1 cellular context compared by ENCODE assay signal in the genomic region with DNA sequence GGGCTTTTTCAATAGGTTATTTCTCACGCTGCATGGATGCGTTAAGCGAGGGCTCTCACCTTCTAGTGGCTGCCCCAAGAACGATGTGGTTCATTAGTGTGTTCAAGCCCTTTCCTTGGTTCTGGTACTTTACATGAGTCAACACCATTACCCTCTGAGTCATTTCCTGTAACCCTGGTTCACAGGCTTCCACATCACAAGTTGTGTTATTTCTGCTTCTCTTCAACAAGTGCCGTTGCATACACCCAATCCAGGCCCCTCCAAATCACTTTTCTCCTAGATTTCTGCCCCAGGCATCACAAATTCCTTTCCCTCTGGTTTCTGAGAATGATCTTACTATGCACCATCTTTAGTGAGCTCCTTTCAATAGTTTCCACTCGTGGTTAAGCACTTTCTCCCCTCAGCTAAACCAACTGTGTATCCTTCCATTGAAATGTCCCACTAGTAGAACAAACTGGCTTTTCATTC.
A peak's percentile ranks its signal among the peaks of the same experiment; 100 is the strongest.
TF ChIP-seq lines count a peak whose summit lies in the region.

No MANE protein-coding gene starts in this region.

TF ChIP-seq in HepG2, 621 proteins besides CTCF, POLR2A, EP300 and RAD21 (continued from another document and continues in another):
- TF ChIP-seq, protein P1, sequence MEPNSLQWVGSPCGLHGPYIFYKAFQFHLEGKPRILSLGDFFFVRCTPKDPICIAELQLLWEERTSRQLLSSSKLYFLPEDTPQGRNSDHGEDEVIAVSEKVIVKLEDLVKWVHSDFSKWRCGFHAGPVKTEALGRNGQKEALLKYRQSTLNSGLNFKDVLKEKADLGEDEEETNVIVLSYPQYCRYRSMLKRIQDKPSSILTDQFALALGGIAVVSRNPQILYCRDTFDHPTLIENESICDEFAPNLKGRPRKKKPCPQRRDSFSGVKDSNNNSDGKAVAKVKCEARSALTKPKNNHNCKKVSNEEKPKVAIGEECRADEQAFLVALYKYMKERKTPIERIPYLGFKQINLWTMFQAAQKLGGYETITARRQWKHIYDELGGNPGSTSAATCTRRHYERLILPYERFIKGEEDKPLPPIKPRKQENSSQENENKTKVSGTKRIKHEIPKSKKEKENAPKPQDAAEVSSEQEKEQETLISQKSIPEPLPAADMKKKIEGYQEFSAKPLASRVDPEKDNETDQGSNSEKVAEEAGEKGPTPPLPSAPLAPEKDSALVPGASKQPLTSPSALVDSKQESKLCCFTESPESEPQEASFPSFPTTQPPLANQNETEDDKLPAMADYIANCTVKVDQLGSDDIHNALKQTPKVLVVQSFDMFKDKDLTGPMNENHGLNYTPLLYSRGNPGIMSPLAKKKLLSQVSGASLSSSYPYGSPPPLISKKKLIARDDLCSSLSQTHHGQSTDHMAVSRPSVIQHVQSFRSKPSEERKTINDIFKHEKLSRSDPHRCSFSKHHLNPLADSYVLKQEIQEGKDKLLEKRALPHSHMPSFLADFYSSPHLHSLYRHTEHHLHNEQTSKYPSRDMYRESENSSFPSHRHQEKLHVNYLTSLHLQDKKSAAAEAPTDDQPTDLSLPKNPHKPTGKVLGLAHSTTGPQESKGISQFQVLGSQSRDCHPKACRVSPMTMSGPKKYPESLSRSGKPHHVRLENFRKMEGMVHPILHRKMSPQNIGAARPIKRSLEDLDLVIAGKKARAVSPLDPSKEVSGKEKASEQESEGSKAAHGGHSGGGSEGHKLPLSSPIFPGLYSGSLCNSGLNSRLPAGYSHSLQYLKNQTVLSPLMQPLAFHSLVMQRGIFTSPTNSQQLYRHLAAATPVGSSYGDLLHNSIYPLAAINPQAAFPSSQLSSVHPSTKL (CRISPR knock-in tag; IDR thresholded peaks at IDR 0.05) = peak; percentile 52; the same call in 1 of the 2 replicates
- TF ChIP-seq THAP11 (CRISPR knock-in tag; IDR thresholded peaks at IDR 0.05) (no peak), JUND (CRISPR knock-in tag; IDR thresholded peaks at IDR 0.05) (peak; percentile 33; the same call in 1 of the 2 replicates), ZNF644 (CRISPR knock-in tag; IDR thresholded peaks at IDR 0.05; ENCODE audit: low read depth) (0 out of 2 replicates have a peak, but pooled peaks have one; percentile 53), ATAD3A (CRISPR knock-in tag; IDR thresholded peaks at IDR 0.05) (no peak), POGZ (CRISPR knock-in tag; IDR thresholded peaks at IDR 0.05) (no peak), ZNF546 (CRISPR knock-in tag; conservative IDR thresholded peaks at IDR 0.05) (no peak), RAD51 (IDR thresholded peaks at IDR 0.05; ENCODE audit: borderline replicate concordance) (no peak), ELF3 (CRISPR knock-in tag; IDR thresholded peaks at IDR 0.05) (peak; percentile 60), TARDBP (CRISPR knock-in tag; IDR thresholded peaks at IDR 0.05) (no peak), ZFP1 (CRISPR knock-in tag; IDR thresholded peaks at IDR 0.05) (no peak), CEBPG (CRISPR knock-in tag; IDR thresholded peaks at IDR 0.05) (no peak), ZNF180 (CRISPR knock-in tag; IDR thresholded peaks at IDR 0.05; ENCODE audit: borderline replicate concordance, low read depth) (no peak), ZNF367 (CRISPR knock-in tag; IDR thresholded peaks at IDR 0.05; ENCODE audit: borderline replicate concordance) (no peak), ZFP36L2 (CRISPR knock-in tag; IDR thresholded peaks at IDR 0.05) (no peak), ZNF543 (CRISPR knock-in tag; IDR thresholded peaks at IDR 0.05) (no peak), XBP1 (CRISPR knock-in tag; IDR thresholded peaks at IDR 0.05) (no peak), ZNF34 (CRISPR knock-in tag; IDR thresholded peaks at IDR 0.05; ENCODE audit: borderline replicate concordance) (no peak), KDM5B (CRISPR knock-in tag; IDR thresholded peaks at IDR 0.05; ENCODE audit: borderline replicate concordance) (no peak), SIX1 (CRISPR knock-in tag; IDR thresholded peaks at IDR 0.05; ENCODE audit: borderline replicate concordance) (no peak), FOXA3 (CRISPR knock-in tag; IDR thresholded peaks at IDR 0.05) (peak; percentile 82), RARG (CRISPR knock-in tag; IDR thresholded peaks at IDR 0.05; ENCODE audit: low read depth) (no peak), SMARCE1 (IDR thresholded peaks at IDR 0.05; ENCODE audit: borderline replicate concordance) (no peak), ZNF619 (CRISPR knock-in tag; IDR thresholded peaks at IDR 0.05) (no peak), SALL1 (CRISPR knock-in tag; IDR thresholded peaks at IDR 0.05) (no peak), SP1 (IDR thresholded peaks at IDR 0.05) (no peak), SP1 (CRISPR knock-in tag; IDR thresholded peaks at IDR 0.05) (no peak), HMG20A (CRISPR knock-in tag; IDR thresholded peaks at IDR 0.05; ENCODE audit: borderline replicate concordance) (peak; percentile 31; the same call in 1 of the 2 replicates), HDAC1 (CRISPR knock-in tag; IDR thresholded peaks at IDR 0.05) (no peak), ZKSCAN5 (CRISPR knock-in tag; IDR thresholded peaks at IDR 0.05) (no peak), CEBPB (IDR thresholded peaks at IDR 0.05; ENCODE audit: borderline replicate concordance, low read depth, low read length) (no peak), FOSL2 (CRISPR knock-in tag; IDR thresholded peaks at IDR 0.05) (peak; percentile 95), ARHGAP35 (CRISPR knock-in tag; IDR thresholded peaks at IDR 0.05; ENCODE audit: borderline replicate concordance) (no peak), SAP130 (CRISPR knock-in tag; IDR thresholded peaks at IDR 0.05; ENCODE audit: low read depth) (0 out of 2 replicates have a peak, but pooled peaks have one; percentile 36), RXRB (CRISPR knock-in tag; IDR thresholded peaks at IDR 0.05; ENCODE audit: borderline replicate concordance) (no peak)
- TF ChIP-seq, protein P2, sequence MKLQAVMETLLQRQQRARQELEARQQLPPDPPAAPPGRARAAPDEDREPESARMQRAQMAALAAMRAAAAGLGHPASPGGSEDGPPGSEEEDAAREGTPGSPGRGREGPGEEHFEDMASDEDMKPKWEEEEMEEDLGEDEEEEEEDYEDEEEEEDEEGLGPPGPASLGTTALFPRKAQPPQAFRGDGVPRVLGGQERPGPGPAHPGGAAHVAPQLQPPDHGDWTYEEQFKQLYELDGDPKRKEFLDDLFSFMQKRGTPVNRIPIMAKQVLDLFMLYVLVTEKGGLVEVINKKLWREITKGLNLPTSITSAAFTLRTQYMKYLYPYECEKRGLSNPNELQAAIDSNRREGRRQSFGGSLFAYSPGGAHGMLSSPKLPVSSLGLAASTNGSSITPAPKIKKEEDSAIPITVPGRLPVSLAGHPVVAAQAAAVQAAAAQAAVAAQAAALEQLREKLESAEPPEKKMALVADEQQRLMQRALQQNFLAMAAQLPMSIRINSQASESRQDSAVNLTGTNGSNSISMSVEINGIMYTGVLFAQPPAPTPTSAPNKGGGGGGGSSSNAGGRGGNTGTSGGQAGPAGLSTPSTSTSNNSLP (IDR thresholded peaks at IDR 0.05; ENCODE audit: low read depth, low read length) = no peak
- TF ChIP-seq, protein P3, sequence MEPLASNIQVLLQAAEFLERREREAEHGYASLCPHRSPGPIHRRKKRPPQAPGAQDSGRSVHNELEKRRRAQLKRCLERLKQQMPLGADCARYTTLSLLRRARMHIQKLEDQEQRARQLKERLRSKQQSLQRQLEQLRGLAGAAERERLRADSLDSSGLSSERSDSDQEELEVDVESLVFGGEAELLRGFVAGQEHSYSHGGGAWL (CRISPR knock-in tag; IDR thresholded peaks at IDR 0.05) = no peak
- TF ChIP-seq, protein P4, sequence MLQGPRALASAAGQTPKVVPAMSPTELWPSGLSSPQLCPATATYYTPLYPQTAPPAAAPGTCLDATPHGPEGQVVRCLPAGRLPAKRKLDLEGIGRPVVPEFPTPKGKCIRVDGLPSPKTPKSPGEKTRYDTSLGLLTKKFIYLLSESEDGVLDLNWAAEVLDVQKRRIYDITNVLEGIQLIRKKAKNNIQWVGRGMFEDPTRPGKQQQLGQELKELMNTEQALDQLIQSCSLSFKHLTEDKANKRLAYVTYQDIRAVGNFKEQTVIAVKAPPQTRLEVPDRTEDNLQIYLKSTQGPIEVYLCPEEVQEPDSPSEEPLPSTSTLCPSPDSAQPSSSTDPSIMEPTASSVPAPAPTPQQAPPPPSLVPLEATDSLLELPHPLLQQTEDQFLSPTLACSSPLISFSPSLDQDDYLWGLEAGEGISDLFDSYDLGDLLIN (CRISPR knock-in tag; IDR thresholded peaks at IDR 0.05; ENCODE audit: borderline replicate concordance) = no peak
- TF ChIP-seq, protein P5, sequence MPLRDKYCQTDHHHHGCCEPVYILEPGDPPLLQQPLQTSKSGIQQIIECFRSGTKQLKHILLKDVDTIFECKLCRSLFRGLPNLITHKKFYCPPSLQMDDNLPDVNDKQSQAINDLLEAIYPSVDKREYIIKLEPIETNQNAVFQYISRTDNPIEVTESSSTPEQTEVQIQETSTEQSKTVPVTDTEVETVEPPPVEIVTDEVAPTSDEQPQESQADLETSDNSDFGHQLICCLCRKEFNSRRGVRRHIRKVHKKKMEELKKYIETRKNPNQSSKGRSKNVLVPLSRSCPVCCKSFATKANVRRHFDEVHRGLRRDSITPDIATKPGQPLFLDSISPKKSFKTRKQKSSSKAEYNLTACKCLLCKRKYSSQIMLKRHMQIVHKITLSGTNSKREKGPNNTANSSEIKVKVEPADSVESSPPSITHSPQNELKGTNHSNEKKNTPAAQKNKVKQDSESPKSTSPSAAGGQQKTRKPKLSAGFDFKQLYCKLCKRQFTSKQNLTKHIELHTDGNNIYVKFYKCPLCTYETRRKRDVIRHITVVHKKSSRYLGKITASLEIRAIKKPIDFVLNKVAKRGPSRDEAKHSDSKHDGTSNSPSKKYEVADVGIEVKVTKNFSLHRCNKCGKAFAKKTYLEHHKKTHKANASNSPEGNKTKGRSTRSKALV (CRISPR knock-in tag; IDR thresholded peaks at IDR 0.05) = no peak
- TF ChIP-seq, protein P6, sequence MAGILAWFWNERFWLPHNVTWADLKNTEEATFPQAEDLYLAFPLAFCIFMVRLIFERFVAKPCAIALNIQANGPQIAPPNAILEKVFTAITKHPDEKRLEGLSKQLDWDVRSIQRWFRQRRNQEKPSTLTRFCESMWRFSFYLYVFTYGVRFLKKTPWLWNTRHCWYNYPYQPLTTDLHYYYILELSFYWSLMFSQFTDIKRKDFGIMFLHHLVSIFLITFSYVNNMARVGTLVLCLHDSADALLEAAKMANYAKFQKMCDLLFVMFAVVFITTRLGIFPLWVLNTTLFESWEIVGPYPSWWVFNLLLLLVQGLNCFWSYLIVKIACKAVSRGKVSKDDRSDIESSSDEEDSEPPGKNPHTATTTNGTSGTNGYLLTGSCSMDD (CRISPR knock-in tag; IDR thresholded peaks at IDR 0.05) = no peak
- TF ChIP-seq, protein P7, sequence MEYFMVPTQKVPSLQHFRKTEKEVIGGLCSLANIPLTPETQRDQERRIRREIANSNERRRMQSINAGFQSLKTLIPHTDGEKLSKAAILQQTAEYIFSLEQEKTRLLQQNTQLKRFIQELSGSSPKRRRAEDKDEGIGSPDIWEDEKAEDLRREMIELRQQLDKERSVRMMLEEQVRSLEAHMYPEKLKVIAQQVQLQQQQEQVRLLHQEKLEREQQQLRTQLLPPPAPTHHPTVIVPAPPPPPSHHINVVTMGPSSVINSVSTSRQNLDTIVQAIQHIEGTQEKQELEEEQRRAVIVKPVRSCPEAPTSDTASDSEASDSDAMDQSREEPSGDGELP (IDR thresholded peaks at IDR 0.05; ENCODE audit: borderline replicate concordance, low read depth) = no peak
- TF ChIP-seq, protein P8, sequence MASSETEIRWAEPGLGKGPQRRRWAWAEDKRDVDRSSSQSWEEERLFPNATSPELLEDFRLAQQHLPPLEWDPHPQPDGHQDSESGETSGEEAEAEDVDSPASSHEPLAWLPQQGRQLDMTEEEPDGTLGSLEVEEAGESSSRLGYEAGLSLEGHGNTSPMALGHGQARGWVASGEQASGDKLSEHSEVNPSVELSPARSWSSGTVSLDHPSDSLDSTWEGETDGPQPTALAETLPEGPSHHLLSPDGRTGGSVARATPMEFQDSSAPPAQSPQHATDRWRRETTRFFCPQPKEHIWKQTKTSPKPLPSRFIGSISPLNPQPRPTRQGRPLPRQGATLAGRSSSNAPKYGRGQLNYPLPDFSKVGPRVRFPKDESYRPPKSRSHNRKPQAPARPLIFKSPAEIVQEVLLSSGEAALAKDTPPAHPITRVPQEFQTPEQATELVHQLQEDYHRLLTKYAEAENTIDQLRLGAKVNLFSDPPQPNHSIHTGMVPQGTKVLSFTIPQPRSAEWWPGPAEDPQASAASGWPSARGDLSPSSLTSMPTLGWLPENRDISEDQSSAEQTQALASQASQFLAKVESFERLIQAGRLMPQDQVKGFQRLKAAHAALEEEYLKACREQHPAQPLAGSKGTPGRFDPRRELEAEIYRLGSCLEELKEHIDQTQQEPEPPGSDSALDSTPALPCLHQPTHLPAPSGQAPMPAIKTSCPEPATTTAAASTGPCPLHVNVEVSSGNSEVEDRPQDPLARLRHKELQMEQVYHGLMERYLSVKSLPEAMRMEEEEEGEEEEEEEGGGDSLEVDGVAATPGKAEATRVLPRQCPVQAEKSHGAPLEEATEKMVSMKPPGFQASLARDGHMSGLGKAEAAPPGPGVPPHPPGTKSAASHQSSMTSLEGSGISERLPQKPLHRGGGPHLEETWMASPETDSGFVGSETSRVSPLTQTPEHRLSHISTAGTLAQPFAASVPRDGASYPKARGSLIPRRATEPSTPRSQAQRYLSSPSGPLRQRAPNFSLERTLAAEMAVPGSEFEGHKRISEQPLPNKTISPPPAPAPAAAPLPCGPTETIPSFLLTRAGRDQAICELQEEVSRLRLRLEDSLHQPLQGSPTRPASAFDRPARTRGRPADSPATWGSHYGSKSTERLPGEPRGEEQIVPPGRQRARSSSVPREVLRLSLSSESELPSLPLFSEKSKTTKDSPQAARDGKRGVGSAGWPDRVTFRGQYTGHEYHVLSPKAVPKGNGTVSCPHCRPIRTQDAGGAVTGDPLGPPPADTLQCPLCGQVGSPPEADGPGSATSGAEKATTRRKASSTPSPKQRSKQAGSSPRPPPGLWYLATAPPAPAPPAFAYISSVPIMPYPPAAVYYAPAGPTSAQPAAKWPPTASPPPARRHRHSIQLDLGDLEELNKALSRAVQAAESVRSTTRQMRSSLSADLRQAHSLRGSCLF (CRISPR knock-in tag; IDR thresholded peaks at IDR 0.05; ENCODE audit: borderline replicate concordance) = no peak
- TF ChIP-seq, protein P9, sequence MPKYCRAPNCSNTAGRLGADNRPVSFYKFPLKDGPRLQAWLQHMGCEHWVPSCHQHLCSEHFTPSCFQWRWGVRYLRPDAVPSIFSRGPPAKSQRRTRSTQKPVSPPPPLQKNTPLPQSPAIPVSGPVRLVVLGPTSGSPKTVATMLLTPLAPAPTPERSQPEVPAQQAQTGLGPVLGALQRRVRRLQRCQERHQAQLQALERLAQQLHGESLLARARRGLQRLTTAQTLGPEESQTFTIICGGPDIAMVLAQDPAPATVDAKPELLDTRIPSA (CRISPR knock-in tag; IDR thresholded peaks at IDR 0.05; ENCODE audit: borderline replicate concordance) = no peak
